ENCODE assay signal across 7 cellular contexts in the genomic region with DNA sequence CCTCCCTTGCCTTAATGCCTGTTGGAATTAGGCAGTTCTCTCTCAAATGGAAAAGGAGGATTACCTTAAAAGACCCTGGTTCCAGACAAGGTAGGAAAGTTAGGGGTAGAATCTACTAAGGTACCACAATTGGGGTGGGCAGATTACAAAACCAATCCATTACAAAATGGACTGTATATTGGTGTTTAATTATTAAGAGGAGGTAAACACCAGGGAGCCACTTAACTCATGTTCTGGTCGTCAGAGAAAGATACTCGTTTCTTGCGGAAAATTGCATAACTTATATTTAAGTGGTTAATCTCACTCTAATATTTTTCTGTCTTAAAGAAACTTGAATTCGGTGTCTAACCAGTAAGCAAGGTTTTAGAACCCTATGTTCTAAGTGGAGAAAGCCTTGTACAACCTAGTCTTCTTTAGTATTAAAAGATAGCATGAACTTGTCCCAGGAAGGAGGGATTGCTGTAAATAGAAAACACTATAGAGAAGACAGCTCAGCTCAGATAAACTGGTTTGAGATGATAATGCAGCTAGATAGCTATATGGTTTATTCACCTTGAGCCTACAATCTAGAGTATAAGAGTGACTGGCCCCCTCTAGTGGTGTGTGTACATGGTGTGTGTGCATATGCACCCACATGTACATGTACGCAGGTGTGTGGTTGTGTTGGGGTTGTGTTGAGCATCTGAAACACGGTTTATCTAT. TPM values are rescaled to one million over a fixed set of nuclear protein-coding genes. Genes with fewer than 3 reads are reported as not detected.
A peak's percentile ranks its signal among the peaks of the same experiment; 100 is the strongest.
DNase-seq lines count a peak whose midpoint lies in the region; ATAC-seq and TF ChIP-seq lines count a peak whose summit lies in the region.

No MANE protein-coding gene starts in this region.

- H3K4me3 ChIP-seq in GM12865 (ENCODE audit: low read depth, low read length), result no peak overlapping the region
- H3K4me3 ChIP-seq in HUES64 (ENCODE audit: low read length), result no peak overlapping the region
- H3K4me3 ChIP-seq in SJSA1, result no peak overlapping the region
- no peak overlapping the region for H3K4me3 ChIP-seq in astrocyte of the spinal cord (ENCODE audit: low read depth, low read length)
- no peak overlapping the region for H3K4me3 ChIP-seq in left lung

- in situ Hi-C loops in astrocyte of the spinal cord (cut with HindIII; ENCODE audit: low sequenced_read_pairs), result no loop called here

- intact Hi-C loops in left lung (cut with DNase I), result loop anchor here in 1 of 2 donors (10.0 kb wide), 1 partner anchor 89 kb away; no protein-coding TSS in a partner anchor

- no peaks in the 10 kb centered on the region for H3K36me3 ChIP-seq in HUES64 (ENCODE audit: insufficient read depth, low read length)
- no peaks in the 10 kb centered on the region for H3K36me3 ChIP-seq in SJSA1
- H3K36me3 ChIP-seq in left lung, result peaks cover 0 to 6% of the 10 kb centered on the region in 2 donors

- no peak overlapping the region for H3K9ac ChIP-seq in HUES64 (ENCODE audit: low read depth, low read length)

- H3K9me3 ChIP-seq in HUES64 (ENCODE audit: insufficient read depth, low read depth, low read length), result no peaks in the 10 kb centered on the region
- H3K9me3 ChIP-seq in SJSA1 (replicated peaks), result no peaks in the 10 kb centered on the region
- H3K9me3 ChIP-seq in left lung, result no peaks in the 10 kb centered on the region

- H3K27ac ChIP-seq in HUES64 (ENCODE audit: low read depth, low read length), result peak overlapping the region; percentile 83; the same call in 1 of the 2 replicates
- H3K27ac ChIP-seq in SJSA1, result no peak overlapping the region
- peak overlapping the region in 1 of 2 donors; percentile 60 for H3K27ac ChIP-seq in left lung

- H3K4me1 ChIP-seq in HUES64 (ENCODE audit: insufficient read depth, low read length), result peaks cover 29% of the 10 kb centered on the region
- H3K4me1 ChIP-seq in SJSA1 (replicated peaks), result peaks cover 7% of the 10 kb centered on the region
- H3K4me1 ChIP-seq in left lung, result peaks cover 0 to 16% of the 10 kb centered on the region in 2 donors

- 77% methylated on average over 3 of the region's 6 CpGs for WGBS in HUES64

- ATAC-seq in left lung, result peak; percentile 77

- H3K27me3 ChIP-seq in HUES64 (ENCODE audit: insufficient read depth, low read length) (no peaks in the 10 kb centered on the region), SJSA1 (replicated peaks) (no peaks in the 10 kb centered on the region), left lung (no peaks in the 10 kb centered on the region)

- TF ChIP-seq CTCF in GM12865 (IDR thresholded peaks at IDR 0.05; ENCODE audit: insufficient read depth, low read depth, low read length, missing control alignments) (peak; percentile 67), astrocyte of the spinal cord (IDR thresholded peaks at IDR 0.05; ENCODE audit: low read depth, low read length) (peak; percentile 71), left lung (IDR thresholded peaks at IDR 0.05) (peak; percentile 43)

- DNase-seq in GM12865 (ENCODE audit: low read depth) (peak; percentile 76), SJSA1 (ENCODE audit: low read depth in 1 of 2, low spot score in 2 of 2) (peak; percentile 34 to 47), astrocyte of the spinal cord (ENCODE audit: low read depth, low spot score) (peak; percentile 27), left lung (peak in 1 of 2 donors; percentile 38)
- DNase-seq in stimulated activated CD8-positive, alpha-beta memory T cell treated with anti-CD3 and anti-CD28 coated beads, Interleukin-4, amount 100 ng/mL, for 48 hours, result peak; percentile 71
- DNase-seq in effector CD8-positive, alpha-beta T cell (lab: John Stamatoyannopoulos, UW), result no peak

RNA-seq across cellular contexts. Expression of a gene that starts 58.0 kb away (rescaled TPM):
- polyA plus RNA-seq in HUES64 (2013, experiment 1 of 2), result 5.3 TPM
- 5.9 TPM for polyA plus RNA-seq in HUES64 (2013, experiment 2 of 2)
- 7.0 and 7.5 TPM in 2 replicates for total RNA-seq in SJSA1 (2014; rRNA removed; shearing (Covaris generic))
- 1 to 10 TPM; 4.4 to 5.3 TPM for total RNA-seq in left lung
